33 cellular contexts compared by ENCODE assay signal in genomic region chr13:28177877-28178276, GRCh38.
"Had no signal": no experiment of that assay in that cellular context is flagged by ENCODE, and none has a peak within 500 bp of the region (broad histone marks: within the 10 kb centered on the region; RNA-seq: fewer than 3 reads in every experiment).

No MANE protein-coding gene starts in this region.

- H3K27me3 Mint-ChIP-seq: activated CD4-positive, alpha-beta memory T cell treated with anti-CD3 and anti-CD28 coated beads, Interleukin-2, amount 10 ng/mL, durations not matched to agents 7 days and 5 days; activated CD4-positive, alpha-beta T cell treated with anti-CD3 and anti-CD28 coated beads for 36 hours; activated CD4-positive, alpha-beta T cell treated with anti-CD3 and anti-CD28 coated beads, Interleukin-2, amount 10 ng/mL, durations not matched to agents 7 days and 5 days; activated CD8-positive, alpha-beta memory T cell treated with anti-CD3 and anti-CD28 coated beads, Interleukin-2, amount 10 ng/mL, durations not matched to agents 7 days and 5 days; activated naive CD8-positive, alpha-beta T cell treated with anti-CD3 and anti-CD28 coated beads for 36 hours; activated T-cell treated with anti-CD3 and anti-CD28 coated beads, Interleukin-2, amount 50 U/mL, for 24 hours had no signal

- H3K27me3 ChIP-seq: adrenal gland, body of pancreas, brain microvascular endothelial cell, breast epithelium had no signal

- H3K27ac ChIP-seq: adrenal gland, body of pancreas, brain microvascular endothelial cell, breast epithelium, WERI-Rb-1 had no signal

- H3K4me1 Mint-ChIP-seq: activated CD4-positive, alpha-beta memory T cell treated with anti-CD3 and anti-CD28 coated beads, Interleukin-2, amount 10 ng/mL, durations not matched to agents 7 days and 5 days; activated CD8-positive, alpha-beta memory T cell treated with anti-CD3 and anti-CD28 coated beads, Interleukin-2, amount 10 ng/mL, durations not matched to agents 7 days and 5 days had no signal

- ATAC-seq: activated CD4-positive, alpha-beta T cell treated with anti-CD3 and anti-CD28 coated beads for 36 hours; activated CD4-positive, CD25-positive, alpha-beta regulatory T cell treated with anti-CD3 and anti-CD28 coated beads, Interleukin-2, amount 50 U/mL, for 24 hours; activated CD8-positive, alpha-beta memory T cell treated with anti-CD3 and anti-CD28 coated beads, Interleukin-2, amount 10 ng/mL, durations not matched to agents 7 days and 5 days; activated CD8-positive, alpha-beta T cell treated with anti-CD3 and anti-CD28 coated beads, Interleukin-2, amount 10 ng/mL, durations not matched to agents 7 days and 5 days; activated naive CD4-positive, alpha-beta T cell treated with anti-CD3 and anti-CD28 coated beads, Interleukin-2, amount 50 U/mL, for 72 hours; body of pancreas; WTC11 had no signal

- H3K9me3 ChIP-seq: adrenal gland, body of pancreas, breast epithelium had no signal

- DNase-seq: activated CD4-positive, alpha-beta memory T cell treated with anti-CD3 and anti-CD28 coated beads, Interleukin-2, amount 10 ng/mL, durations not matched to agents 7 days and 5 days; activated CD4-positive, alpha-beta T cell treated with anti-CD3 and anti-CD28 coated beads for 1 hour; activated CD4-positive, alpha-beta T cell treated with anti-CD3 and anti-CD28 coated beads for 36 hours; activated CD4-positive, alpha-beta T cell treated with anti-CD3 and anti-CD28 coated beads for 48 hours; activated CD4-positive, alpha-beta T cell treated with anti-CD3 and anti-CD28 coated beads, Interleukin-2, amount 10 ng/mL, durations not matched to agents 7 days and 5 days; activated CD4-positive, alpha-beta T cell treated with anti-CD3 and anti-CD28 coated beads, Interleukin-2, amount 50 U/mL, for 48 hours; activated CD4-positive, CD25-positive, alpha-beta regulatory T cell; activated CD8-positive, alpha-beta memory T cell treated with anti-CD3 and anti-CD28 coated beads for 24 hours; activated CD8-positive, alpha-beta memory T cell treated with anti-CD3 and anti-CD28 coated beads, Interleukin-2, amount 10 ng/mL, durations not matched to agents 7 days and 5 days; activated CD8-positive, alpha-beta memory T cell treated with anti-CD3 and anti-CD28 coated beads, Interleukin-2, amount 50 U/mL, for 48 hours; activated CD8-positive, alpha-beta T cell treated with anti-CD3 and anti-CD28 coated beads, Interleukin-2, amount 10 ng/mL, durations not matched to agents 7 days and 5 days; activated effector memory CD4-positive, alpha-beta T cell treated with anti-CD3 and anti-CD28 coated beads, Interleukin-2, amount 50 U/mL, for 16 hours; activated gamma-delta T cell treated with Interleukin-2 at 50 U/mL for 16 hours; activated naive CD4-positive, alpha-beta T cell; activated naive CD4-positive, alpha-beta T cell treated with anti-CD3 and anti-CD28 coated beads for 36 hours; activated naive CD4-positive, alpha-beta T cell treated with anti-CD3 and anti-CD28 coated beads, Interleukin-2, amount 50 U/mL, for 16 hours; activated naive CD8-positive, alpha-beta T cell treated with anti-CD3 and anti-CD28 coated beads for 36 hours; activated T-cell treated with anti-CD3 and anti-CD28 coated beads, Interleukin-2, amount 50 U/mL, for 24 hours; activated T-cell treated with anti-CD3 and anti-CD28 coated beads, Interleukin-2, amount 50 U/mL, for 48 hours; adrenal gland; amniotic stem cell; aorta; body of pancreas; brain microvascular endothelial cell; central memory CD4-positive, alpha-beta T cell; T-helper 2 cell; T-helper 9 cell; WERI-Rb-1 had no signal

- H3K4me1 ChIP-seq: adrenal gland, body of pancreas, breast epithelium had no signal

- H3K4me3 Mint-ChIP-seq: activated CD4-positive, alpha-beta memory T cell treated with anti-CD3 and anti-CD28 coated beads, Interleukin-2, amount 10 ng/mL, durations not matched to agents 7 days and 5 days; activated CD4-positive, alpha-beta T cell treated with anti-CD3 and anti-CD28 coated beads for 36 hours; activated CD4-positive, alpha-beta T cell treated with anti-CD3 and anti-CD28 coated beads, Interleukin-2, amount 10 ng/mL, durations not matched to agents 7 days and 5 days; activated CD8-positive, alpha-beta memory T cell treated with anti-CD3 and anti-CD28 coated beads, Interleukin-2, amount 10 ng/mL, durations not matched to agents 7 days and 5 days; activated CD8-positive, alpha-beta T cell treated with anti-CD3 and anti-CD28 coated beads, Interleukin-2, amount 10 ng/mL, durations not matched to agents 7 days and 5 days; activated naive CD4-positive, alpha-beta T cell treated with anti-CD3 and anti-CD28 coated beads for 36 hours; activated naive CD8-positive, alpha-beta T cell treated with anti-CD3 and anti-CD28 coated beads for 36 hours; activated T-cell treated with anti-CD3 and anti-CD28 coated beads, Interleukin-2, amount 50 U/mL, for 24 hours; T-helper 2 cell treated with Interferon-gamma antibody and Interleukin-4, amounts not matched to agents 5 μg/mL and 100 μg/mL, for 36 hours; WTC11 had no signal

- H3K27ac Mint-ChIP-seq: activated CD4-positive, alpha-beta memory T cell treated with anti-CD3 and anti-CD28 coated beads, Interleukin-2, amount 10 ng/mL, durations not matched to agents 7 days and 5 days; activated CD4-positive, alpha-beta T cell treated with anti-CD3 and anti-CD28 coated beads for 36 hours; activated CD4-positive, alpha-beta T cell treated with anti-CD3 and anti-CD28 coated beads, Interleukin-2, amount 10 ng/mL, durations not matched to agents 7 days and 5 days; activated CD8-positive, alpha-beta memory T cell treated with anti-CD3 and anti-CD28 coated beads, Interleukin-2, amount 10 ng/mL, durations not matched to agents 7 days and 5 days; activated CD8-positive, alpha-beta T cell treated with anti-CD3 and anti-CD28 coated beads, Interleukin-2, amount 10 ng/mL, durations not matched to agents 7 days and 5 days; activated naive CD4-positive, alpha-beta T cell treated with anti-CD3 and anti-CD28 coated beads for 36 hours; activated naive CD4-positive, alpha-beta T cell treated with anti-CD3 and anti-CD28 coated beads, Interleukin-2, amount 50 U/mL, for 72 hours; activated naive CD8-positive, alpha-beta T cell treated with anti-CD3 and anti-CD28 coated beads for 36 hours; activated T-cell treated with anti-CD3 and anti-CD28 coated beads, Interleukin-2, amount 50 U/mL, for 24 hours; T-helper 2 cell treated with Interferon-gamma antibody and Interleukin-4, amounts not matched to agents 5 μg/mL and 100 μg/mL, for 36 hours; WTC11 had no signal

- H3K36me3 ChIP-seq: adrenal gland, brain microvascular endothelial cell, breast epithelium had no signal

- H3K4me3 ChIP-seq: adrenal gland, body of pancreas, breast epithelium had no signal

- H3K9me3 Mint-ChIP-seq: activated CD4-positive, alpha-beta memory T cell treated with anti-CD3 and anti-CD28 coated beads, Interleukin-2, amount 10 ng/mL, durations not matched to agents 7 days and 5 days; activated CD4-positive, alpha-beta T cell treated with anti-CD3 and anti-CD28 coated beads, Interleukin-2, amount 10 ng/mL, durations not matched to agents 7 days and 5 days; activated naive CD4-positive, alpha-beta T cell treated with anti-CD3 and anti-CD28 coated beads for 36 hours; activated naive CD4-positive, alpha-beta T cell treated with anti-CD3 and anti-CD28 coated beads, Interleukin-2, amount 50 U/mL, for 72 hours; activated naive CD8-positive, alpha-beta T cell treated with anti-CD3 and anti-CD28 coated beads for 36 hours; activated T-cell treated with anti-CD3 and anti-CD28 coated beads, Interleukin-2, amount 50 U/mL, for 24 hours; T-helper 2 cell treated with Interferon-gamma antibody and Interleukin-4, amounts not matched to agents 5 μg/mL and 100 μg/mL, for 36 hours; WTC11 had no signal
